ENCODE assay signal across 23 cellular contexts in the genomic region with DNA sequence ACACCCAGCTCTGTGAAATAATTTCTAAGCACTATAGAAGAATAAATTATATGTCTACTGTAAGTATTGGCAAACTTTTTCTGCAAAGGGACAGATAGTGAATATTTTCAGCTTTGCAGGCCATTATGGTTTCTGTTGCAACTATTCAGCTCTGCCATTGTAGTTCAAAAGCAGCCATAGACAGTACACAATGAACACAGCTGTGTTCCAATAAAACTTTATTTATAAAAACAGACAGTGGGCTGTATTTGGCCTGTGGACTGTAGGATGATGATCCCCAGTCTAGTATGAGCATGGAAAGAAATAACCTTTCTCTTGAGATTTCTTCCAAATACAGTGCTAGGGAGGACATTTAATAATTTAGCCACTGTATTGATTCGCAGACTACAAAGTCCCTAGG.
"Had no signal": no experiment of that assay in that cellular context is flagged by ENCODE, and none has a peak within 500 bp of the region (broad histone marks: within the 10 kb centered on the region; RNA-seq: fewer than 3 reads in every experiment).

No MANE protein-coding gene starts in this region.

- FAIRE-seq: HTR-8/SVneo, RCC 7860 had no signal

- H3K9me3 ChIP-seq: MG63, SJSA1 had no signal

- DNase-seq: Karpas-422, KG1, MG63, NCI-H1092 treated with DMSO at 0.1 percent for 48 hours, NCI-H1436, NCI-H187, NCI-H2029, NCI-H2081 treated with DMSO at 0.1 percent for 48 hours, NCI-H2171, NCI-H226, NCI-H446, NCI-H510A, NCI-H524 treated with DMSO at 0.1 percent for 48 hours, NCI-H69, NCI-H774, Right ventricle myocardium superior, RPMI8226, SIG-M5 had no signal

- H3K4me3 ChIP-seq: MG63, SJSA1, SK-N-MC had no signal

- H3K27ac ChIP-seq: HL-60, SJSA1, SK-N-MC had no signal

- H3K27me3 ChIP-seq: MG63, SJSA1 had no signal

- H3K36me3 ChIP-seq: MG63, SJSA1 had no signal
